Comparison of ENCODE assay signal across 8 cellular contexts in genomic region chr19:52943134-52943883, GRCh38. TPM values are rescaled to one million over a fixed set of nuclear protein-coding genes. Genes with fewer than 3 reads are reported as not detected.
A peak's percentile ranks its signal among the peaks of the same experiment; 100 is the strongest.
DNase-seq lines count a peak whose midpoint lies in the region; ATAC-seq, FAIRE-seq and TF ChIP-seq lines count a peak whose summit lies in the region.

No MANE protein-coding gene starts in this region.

- no peak overlapping the region for H4K5ac ChIP-seq in H1 (ENCODE audit: insufficient read length, low read depth, low read length)

- H3K23ac ChIP-seq in H1 (ENCODE audit: insufficient read length) (no peak overlapping the region), neuronal stem cell (ENCODE audit: low read depth, low read length, poor library complexity) (peak overlapping the region; percentile 43)

- peaks cover 5% of the 10 kb centered on the region; the same call in 1 of the 2 replicates for H3K23me2 ChIP-seq in H1 (ENCODE audit: low read depth, low read length)

- H2BK12ac ChIP-seq in H1 (ENCODE audit: low read depth, low read length) (no peak overlapping the region), neuronal stem cell (ENCODE audit: low read length) (no peak overlapping the region)

- no peak for ATAC-seq in CD4-positive, alpha-beta T cell (ENCODE audit: poor library complexity)
- ATAC-seq in GM21528 (IDR thresholded peaks at IDR 0.05; ENCODE audit: low FRiP score, unreplicated experiment) = no peak

- CTCF ChIA-PET in CD4-positive, alpha-beta T cell (lab: Charles Lee) = no interaction called here
- CTCF ChIA-PET in H1 (lab: Charles Lee; ENCODE audit: partially characterized antibody) = interaction anchor here (1.0 to 1.6 kb wide), 2 partner anchors 21 to 51 kb away, joined by 4 to 5 read pairs; no protein-coding TSS in a partner anchor

- H3K79me1 ChIP-seq in H1 (ENCODE audit: low read depth, low read length) (no peaks in the 10 kb centered on the region), neuronal stem cell (ENCODE audit: low read depth, low read length) (no peaks in the 10 kb centered on the region)

- H3K18ac ChIP-seq in H1 (ENCODE audit: extremely low read depth, low read length) (no peak overlapping the region; the same call in none of the 2 replicates), neuronal stem cell (ENCODE audit: low read length) (peak overlapping the region; percentile 94)

- H2BK120ac ChIP-seq in H1 (replicated peaks; ENCODE audit: low read depth, low read length) (peak overlapping the region; percentile 92), neuronal stem cell (ENCODE audit: low read depth, low read length) (no peak overlapping the region)

- H3K36me3 Mint-ChIP-seq in CD4-positive, alpha-beta T cell (ENCODE audit: low read depth) = peaks cover 45% of the 10 kb centered on the region

- H3F3A ChIP-seq in MM.1S (ENCODE audit: insufficient read depth, low read length) = no peaks in the 10 kb centered on the region

- peak overlapping the region; percentile 60; the same call in 1 of the 2 replicates for H3K4me3 ChIP-seq in MM.1S (ENCODE audit: low read length)
- H3K4me3 ChIP-seq in H1 (ENCODE audit: extremely low read depth in 1 of 4, insufficient read depth in 2 of 4, low read depth in 3 of 4, low read length in 4 of 4) = peak overlapping the region; percentile 14 to 87 (median 38); a peak in 7 of 8 replicates
- H3K4me3 ChIP-seq in neuronal stem cell (ENCODE audit: low read length in 2 of 2) = peak overlapping the region; percentile 33 to 89

- peak overlapping the region; percentile 91 for H3K27ac Mint-ChIP-seq in CD4-positive, alpha-beta T cell

- peaks cover 28% of the 10 kb centered on the region for H3K4me1 Mint-ChIP-seq in CD4-positive, alpha-beta T cell (ENCODE audit: low read depth)

- TF ChIP-seq CTCF in CD4-positive, alpha-beta T cell (IDR thresholded peaks at IDR 0.05) = no peak
- no peak for TF ChIP-seq CTCF in MM.1S (IDR thresholded peaks at IDR 0.05; ENCODE audit: low read length)
- TF ChIP-seq CTCF in H1 (IDR thresholded peaks at IDR 0.05; ENCODE audit: control extremely low read depth in 1 of 3, insufficient read depth in 1 of 3, low read depth in 1 of 3, low read length in 3 of 3) = no peak

- 61% methylated on average over 29 of the region's 29 CpGs; no CpG with 5 or more reads in 1 of the 2 experiments for WGBS in H1 (ENCODE audit: extremely low coverage in 1 of 2, insufficient coverage in 1 of 2, insufficient read length in 1 of 2, insufficient replicate concordance in 2 of 2, low coverage in 1 of 2, low lambda C conversion rate in 2 of 2, missing lambda C conversion rate in 1 of 2), 2 experiments
- no CpG with 5 or more reads among the region's 29 CpGs for WGBS in neuronal stem cell (ENCODE audit: extremely low coverage in 2 of 2, insufficient read length in 2 of 2, insufficient replicate concordance in 1 of 2), 2 donors

- no peak for FAIRE-seq in H1 (lab: Jason Lieb, UNC)

- peak overlapping the region; percentile 35 for H3K27ac ChIP-seq in CD4-positive, alpha-beta T cell (ENCODE audit: low read depth, low read length)
- H3K27ac ChIP-seq in MM.1S (ENCODE audit: low read length) = no peak overlapping the region
- H3K27ac ChIP-seq in H1 (ENCODE audit: low read depth, low read length) = no peak overlapping the region
- H3K27ac ChIP-seq in neuronal stem cell (replicated peaks; ENCODE audit: low read length) = peak overlapping the region; percentile 78

- TF ChIP-seq EP300 in H1 (IDR thresholded peaks at IDR 0.05; ENCODE audit: borderline replicate concordance in 1 of 2, low read depth in 2 of 2, low read length in 2 of 2) = no peak

- no peaks in the 10 kb centered on the region for H4K20me1 ChIP-seq in MM.1S (ENCODE audit: insufficient read depth, low read length)
- H4K20me1 ChIP-seq in H1 (replicated peaks in 1 of 2; ENCODE audit: control insufficient read depth in 1 of 2, insufficient read depth in 2 of 2, low read length in 2 of 2) = no peaks in the 10 kb centered on the region

- no peaks in the 10 kb centered on the region for H3K27me3 ChIP-seq in CD4-positive, alpha-beta T cell (ENCODE audit: control insufficient read depth, insufficient read depth, low read length)
- H3K27me3 ChIP-seq in MM.1S (replicated peaks; ENCODE audit: insufficient read depth, low read length) (no peaks in the 10 kb centered on the region), H1 (replicated peaks in 1 of 4; ENCODE audit: control insufficient read depth in 3 of 4, extremely low read depth in 1 of 4, insufficient read depth in 3 of 4, low read length in 3 of 4) (no peaks in the 10 kb centered on the region), neuronal stem cell (ENCODE audit: control insufficient read depth in 3 of 3, insufficient read depth in 3 of 3, low read depth in 1 of 3, low read length in 3 of 3) (no peaks in the 10 kb centered on the region)

- POLR2A ChIA-PET in CD4-positive, alpha-beta T cell (lab: Charles Lee) = interaction anchor here (1.8 kb wide), 1 partner anchor 19 kb away, joined by 5 read pairs; the partner anchor contains the start of gene ZNF816
- POLR2A ChIA-PET in H1 (lab: Charles Lee; ENCODE audit: partially characterized antibody) = interaction anchor here (1.0 kb wide), 1 partner anchor 20 kb away, joined by 3 read pairs; the partner anchor contains the start of gene ZNF816

- no peaks in the 10 kb centered on the region for H3K27me3 Mint-ChIP-seq in CD4-positive, alpha-beta T cell

- H3K4me2 ChIP-seq in MM.1S (ENCODE audit: low read depth, low read length) (peak overlapping the region; percentile 86; the same call in 1 of the 2 replicates), H1 (ENCODE audit: insufficient read depth in 1 of 2, low read depth in 2 of 2, low read length in 2 of 2) (peak overlapping the region; percentile 67 to 76), neuronal stem cell (ENCODE audit: insufficient read depth, low read length, poor library complexity, severe bottlenecking) (peak overlapping the region; percentile 60)

- peak overlapping the region; percentile 97 for H3K4me3 Mint-ChIP-seq in CD4-positive, alpha-beta T cell

- H2BK20ac ChIP-seq in H1 (ENCODE audit: low read length) = no peak overlapping the region

- H2AFZ ChIP-seq in MM.1S (ENCODE audit: low read length) = peak overlapping the region; percentile 76
- no peak overlapping the region for H2AFZ ChIP-seq in H1 (ENCODE audit: low read length)
- peak overlapping the region; percentile 93 for H2AFZ ChIP-seq in neuronal stem cell (ENCODE audit: low read length)

- DNase-seq in CD4-positive, alpha-beta T cell = no peak
- DNase-seq in MM.1S = no peak
- no peak for DNase-seq in H1 (ENCODE audit: low read depth in 1 of 2, low spot score in 2 of 2)
- DNase-seq in neuronal stem cell (ENCODE audit: low spot score) = no peak
- DNase-seq in KBM-7 = no peak
- DNase-seq in NCI-H446 treated with DMSO at 0.1 percent for 48 hours (lab: John Stamatoyannopoulos, UW) = no peak
- DNase-seq in Kasumi-1 (lab: John Stamatoyannopoulos, UW) = no peak

- no peak overlapping the region for H3K56ac ChIP-seq in H1 (replicated peaks; ENCODE audit: insufficient read length, low read depth, low read length)

- H3K9ac ChIP-seq in MM.1S (ENCODE audit: low read length) (no peak overlapping the region), H1 (replicated peaks in 1 of 4; ENCODE audit: extremely low read depth in 1 of 4, low read depth in 3 of 4, low read length in 3 of 4) (no peak overlapping the region), neuronal stem cell (ENCODE audit: low read depth, low read length, poor library complexity) (no peak overlapping the region)

- H4K91ac ChIP-seq in H1 (replicated peaks; ENCODE audit: insufficient read length, low read length) (peak overlapping the region; percentile 95), neuronal stem cell (ENCODE audit: low read depth, low read length, poor library complexity) (no peak overlapping the region)

- H2BK15ac ChIP-seq in H1 (ENCODE audit: low read length) = no peak overlapping the region
- H2BK15ac ChIP-seq in neuronal stem cell (ENCODE audit: low read length) = no peak overlapping the region

- H2BK5ac ChIP-seq in H1 (ENCODE audit: low read depth, low read length) = no peak overlapping the region
- H2BK5ac ChIP-seq in neuronal stem cell (ENCODE audit: low read length) = no peak overlapping the region

- intact Hi-C loops in CD4-positive, alpha-beta T cell (cut with DNase I, micrococcal nuclease) = loop anchor here (2.0 to 10.0 kb wide), 5 partner anchors 21 to 391 kb away; partner anchors contain the start of genes ZNF160 (in 1 of the 2), ZNF320 (in 1 of the 2), ZNF600 (in 1 of the 2) and ZNF845 (in 1 of the 2)

- in situ Hi-C loops in KBM-7 (cut with MboI; ENCODE audit: low pct_unique_long_range_greater_than_20kb, low sequenced_read_pairs) = no loop called here

- no peaks in the 10 kb centered on the region for H3K9me2 ChIP-seq in MM.1S (replicated peaks; ENCODE audit: insufficient read depth, low read length)

- TF ChIP-seq RAD21 in H1 (IDR thresholded peaks at IDR 0.05 in 1 of 2, conservative IDR thresholded peaks at IDR 0.05 in 1 of 2; ENCODE audit: low read depth in 2 of 2, low read length in 2 of 2) = no peak

- no peaks in the 10 kb centered on the region for H3K79me2 ChIP-seq in MM.1S (ENCODE audit: low read length)
- peaks cover 0 to 24% of the 10 kb centered on the region in 2 experiments; a peak in 2 of 4 replicates for H3K79me2 ChIP-seq in H1 (ENCODE audit: control insufficient read depth in 1 of 2, insufficient read depth in 2 of 2, low read length in 2 of 2)

- no peaks in the 10 kb centered on the region for H3K36me3 ChIP-seq in MM.1S (replicated peaks; ENCODE audit: insufficient read depth, low read length)
- no peaks in the 10 kb centered on the region; a peak in 1 of 8 replicates for H3K36me3 ChIP-seq in H1 (ENCODE audit: control insufficient read depth in 2 of 4, insufficient read depth in 4 of 4, low read length in 3 of 4)
- peaks cover 0 to 4% of the 10 kb centered on the region in 2 donors for H3K36me3 ChIP-seq in neuronal stem cell (replicated peaks in 1 of 2; ENCODE audit: control insufficient read depth in 2 of 2, insufficient read depth in 2 of 2, low read length in 2 of 2)

- H2AK5ac ChIP-seq in H1 (ENCODE audit: low read depth, low read length) (no peak overlapping the region), neuronal stem cell (ENCODE audit: low read depth, low read length) (no peak overlapping the region)

- H3K14ac ChIP-seq in H1 (ENCODE audit: insufficient read length) = no peak overlapping the region
- H3K14ac ChIP-seq in neuronal stem cell (ENCODE audit: low read length) = no peak overlapping the region

- H3K4me1 ChIP-seq in MM.1S (ENCODE audit: low read length) (no peaks in the 10 kb centered on the region), H1 (replicated peaks in 1 of 4; ENCODE audit: control insufficient read depth in 3 of 4, insufficient read depth in 4 of 4, low read length in 3 of 4) (peaks cover 2 to 15% (median 11%) of the 10 kb centered on the region in 4 experiments; a peak in 5 of 7 replicates), neuronal stem cell (ENCODE audit: control insufficient read depth in 2 of 2, insufficient read depth in 1 of 2, low read depth in 1 of 2, low read length in 2 of 2) (peaks cover 3% of the 10 kb centered on the region in 2 donors)

- H4K8ac ChIP-seq in H1 (ENCODE audit: extremely low read depth, insufficient read depth, low read length) (peak overlapping the region; percentile 39; the same call in 1 of the 2 replicates), neuronal stem cell (ENCODE audit: low read depth, low read length) (no peak overlapping the region)

- peaks cover 22% of the 10 kb centered on the region for H3K9me3 ChIP-seq in CD4-positive, alpha-beta T cell (ENCODE audit: control insufficient read depth, low read length)
- no peaks in the 10 kb centered on the region for H3K9me3 ChIP-seq in MM.1S (replicated peaks; ENCODE audit: insufficient read depth, low read length)
- peaks cover 5% of the 10 kb centered on the region in 2 experiments; a peak in 3 of 4 replicates for H3K9me3 ChIP-seq in H1 (ENCODE audit: insufficient read depth in 2 of 2, low read depth in 1 of 2, low read length in 1 of 2)
- H3K9me3 ChIP-seq in neuronal stem cell (replicated peaks in 1 of 2; ENCODE audit: control insufficient read depth in 2 of 2, insufficient read depth in 1 of 2, low read depth in 1 of 2, low read length in 2 of 2) = peaks cover 9 to 23% of the 10 kb centered on the region in 2 donors

- H3K4ac ChIP-seq in H1 (replicated peaks; ENCODE audit: insufficient read length, low read depth, low read length) (no peak overlapping the region), neuronal stem cell (ENCODE audit: low read length) (no peak overlapping the region)

- no peaks in the 10 kb centered on the region for H3K9me3 Mint-ChIP-seq in CD4-positive, alpha-beta T cell

- no peak for TF ChIP-seq POLR2A in H1 (IDR thresholded peaks at IDR 0.05; ENCODE audit: control extremely low read depth in 1 of 2, low read depth in 2 of 2, low read length in 2 of 2)

RNA-seq across cellular contexts. Expression of gene ZNF816, which starts 19.4 kb away (rescaled TPM):
- 1 to 10 TPM; 3.6 to 5.5 TPM for total RNA-seq in CD4-positive, alpha-beta T cell
- total RNA-seq in H1 (2021; fragmentation: NEBNext Ultra II Directional; extraction: Animal tissue kit (Norgen Biotek cat#: 25700)) = 12.2 and 13.2 TPM in 2 replicates
- polyA plus RNA-seq in H1 (2011; rRNA removed) = 2.4 and 2.7 TPM in 2 replicates
- 4.5 TPM for polyA plus RNA-seq in H1 (2011; cell fraction: cytosol; rRNA removed)
- polyA plus RNA-seq in H1 (2011; cell fraction: nucleus; rRNA removed) = 2.7 TPM
- polyA plus RNA-seq in H1 (2012, experiment 1 of 2) = 4.8 to 10.1 TPM (median 5.3 TPM) in 4 replicates
- polyA plus RNA-seq in H1 (2012, experiment 2 of 2) = 1.4 TPM
- 7.3 TPM for polyA plus RNA-seq in H1 (2013, experiment 1 of 2)
- polyA plus RNA-seq in H1 (2013, experiment 2 of 2) = 6.4 TPM
- polyA minus RNA-seq in H1 (2011; rRNA and poly(A)+ RNA removed) = 12.2 and 21.9 TPM in 2 replicates
- 12.7 TPM for polyA minus RNA-seq in H1 (2011; cell fraction: cytosol; rRNA and poly(A)+ RNA removed)
- 19.6 TPM for polyA minus RNA-seq in H1 (2011; cell fraction: nucleus; rRNA and poly(A)+ RNA removed)
- 9.4 TPM for polyA plus RNA-seq in neuronal stem cell (2013, experiment 1 of 2)
- polyA plus RNA-seq in neuronal stem cell (2013, experiment 2 of 2) = 9.5 TPM

RNA-seq across cellular contexts. Expression of gene ZNF888, which starts 20.1 kb away (rescaled TPM):
- 1 to 10 TPM; 2.5 to 3.0 TPM for total RNA-seq in CD4-positive, alpha-beta T cell
- total RNA-seq in H1 (2021; fragmentation: NEBNext Ultra II Directional; extraction: Animal tissue kit (Norgen Biotek cat#: 25700)) = 8.6 and 8.7 TPM in 2 replicates
- polyA plus RNA-seq in H1 (2011; rRNA removed) = 0.86 and 1.1 TPM in 2 replicates
- polyA plus RNA-seq in H1 (2011; cell fraction: cytosol; rRNA removed) = 2.0 TPM
- polyA plus RNA-seq in H1 (2011; cell fraction: nucleus; rRNA removed) = 1.4 TPM
- polyA plus RNA-seq in H1 (2012, experiment 1 of 2) = 3.6 to 5.7 TPM (median 3.9 TPM) in 4 replicates
- polyA plus RNA-seq in H1 (2012, experiment 2 of 2) = 0.35 TPM
- 3.7 TPM for polyA plus RNA-seq in H1 (2013, experiment 1 of 2)
- polyA plus RNA-seq in H1 (2013, experiment 2 of 2) = 3.5 TPM
- polyA minus RNA-seq in H1 (2011; rRNA and poly(A)+ RNA removed) = 9.5 and 11.2 TPM in 2 replicates
- polyA minus RNA-seq in H1 (2011; cell fraction: cytosol; rRNA and poly(A)+ RNA removed) = 7.4 TPM
- polyA minus RNA-seq in H1 (2011; cell fraction: nucleus; rRNA and poly(A)+ RNA removed) = 6.6 TPM
- polyA plus RNA-seq in neuronal stem cell (2013, experiment 1 of 2) = 3.2 TPM
- 3.3 TPM for polyA plus RNA-seq in neuronal stem cell (2013, experiment 2 of 2)

RNA-seq across cellular contexts. Expression of gene ZNF320, which starts 45.9 kb away (rescaled TPM):
- total RNA-seq in CD4-positive, alpha-beta T cell = 1 to 10 TPM; 7.2 to 7.4 TPM
- 22.7 and 26.8 TPM in 2 replicates for total RNA-seq in H1 (2021; fragmentation: NEBNext Ultra II Directional; extraction: Animal tissue kit (Norgen Biotek cat#: 25700))
- polyA plus RNA-seq in H1 (2011; rRNA removed) = 20.6 and 20.8 TPM in 2 replicates
- 21.2 TPM for polyA plus RNA-seq in H1 (2011; cell fraction: cytosol; rRNA removed)
- polyA plus RNA-seq in H1 (2011; cell fraction: nucleus; rRNA removed) = 22.2 TPM
- polyA plus RNA-seq in H1 (2012, experiment 1 of 2) = 14.0 to 23.4 TPM (median 14.2 TPM) in 4 replicates
- polyA plus RNA-seq in H1 (2012, experiment 2 of 2) = 2.8 TPM
- polyA plus RNA-seq in H1 (2013, experiment 1 of 2) = 9.8 TPM
- 10.3 TPM for polyA plus RNA-seq in H1 (2013, experiment 2 of 2)
- polyA minus RNA-seq in H1 (2011; rRNA and poly(A)+ RNA removed) = 36.3 and 36.4 TPM in 2 replicates
- polyA minus RNA-seq in H1 (2011; cell fraction: cytosol; rRNA and poly(A)+ RNA removed) = 21.6 TPM
- 27.0 TPM for polyA minus RNA-seq in H1 (2011; cell fraction: nucleus; rRNA and poly(A)+ RNA removed)
- polyA plus RNA-seq in neuronal stem cell (2013, experiment 1 of 2) = 8.9 TPM
- polyA plus RNA-seq in neuronal stem cell (2013, experiment 2 of 2) = 11.3 TPM

Comparison
In these comparisons a context has a peak if more than half of its experiments do, and no peak if none do; other contexts are left out.
1. H3K27ac ChIP-seq: peak in CD4-positive, alpha-beta T cell (single experiment) and neuronal stem cell (single experiment); none in MM.1S (single experiment) and H1 (single experiment).
2. Peak in every context shown above with its lines, with median percentiles within 50 percentile points of each other: H3K4me2 ChIP-seq and H3K4me3 ChIP-seq.